ENCODE assay signal across 8 cellular contexts in the genomic region with DNA sequence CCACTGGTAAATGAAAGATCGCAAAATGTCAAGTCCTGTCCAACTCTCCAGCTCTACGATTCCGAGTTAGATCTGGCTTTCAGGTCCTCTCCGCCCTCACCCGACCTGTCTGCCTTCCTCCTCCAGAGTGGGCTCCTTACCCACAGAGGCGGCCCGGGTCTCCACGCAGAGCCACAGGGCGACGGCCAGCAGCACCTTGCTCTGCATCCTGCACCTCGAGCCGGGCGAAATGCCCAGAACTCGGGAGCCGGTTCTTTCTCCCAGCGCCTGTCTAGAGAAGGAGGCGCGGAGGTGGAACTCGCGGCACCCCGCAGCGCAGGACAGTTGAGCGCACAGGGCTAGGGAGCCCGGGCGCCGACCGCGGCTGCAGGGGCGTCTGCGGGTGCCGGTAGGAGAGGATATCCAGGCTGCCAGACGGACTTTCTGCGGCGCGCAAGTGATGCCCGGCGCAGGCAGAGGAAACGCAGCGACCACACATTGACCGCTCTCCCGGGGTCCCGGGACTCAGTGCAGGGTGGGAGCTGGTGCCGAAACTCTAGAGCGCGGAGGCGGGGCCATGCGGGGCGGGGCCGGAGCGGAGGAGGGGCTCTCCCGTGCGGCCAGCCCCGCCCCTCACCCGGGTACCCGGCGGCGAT. TPM values are rescaled to one million over a fixed set of nuclear protein-coding genes. Genes with fewer than 3 reads are reported as not detected.
A peak's percentile ranks its signal among the peaks of the same experiment; 100 is the strongest.
DNase-seq lines count a peak whose midpoint lies in the region; ATAC-seq and TF ChIP-seq lines count a peak whose summit lies in the region.

TSS of gene KDR (minus strand) at position 509 of the 635 bp plus-strand sequence. CDS start at position 207, 302 bp downstream.

- TF ChIP-seq POLR2A in right lobe of liver (IDR thresholded peaks at IDR 0.05) (peak; percentile 50), tibial nerve (IDR thresholded peaks at IDR 0.05) (peak in 1 of 2 donors; percentile 35)

- H3K27me3 ChIP-seq in right lobe of liver: no peaks in the 10 kb centered on the region
- peaks cover 0 to 11% of the 10 kb centered on the region in 2 donors for H3K27me3 ChIP-seq in tibial nerve

- H3K27ac ChIP-seq in right lobe of liver: peak within 1 kb of the TSS; percentile 31 to 40 (median 38)
- peak within 1 kb of the TSS in 2 of 4 donors; percentile 28 to 74 for H3K27ac ChIP-seq in tibial nerve

- intact Hi-C loops in activated CD4-positive, alpha-beta T cell treated with anti-CD3 and anti-CD28 coated beads, Interleukin-2, amount 10 ng/mL, durations not matched to agents 24 days and 14 days (cut with micrococcal nuclease): no loop called here
- intact Hi-C loops in right lobe of liver (cut with DNase I): no loop called here

- H3K36me3 ChIP-seq in right lobe of liver (no peaks in the 10 kb centered on the region), tibial nerve (no peaks in the 10 kb centered on the region)

- WGBS in right lobe of liver (ENCODE audit: insufficient coverage, low coverage, low lambda C conversion rate, missing lambda C conversion rate): 0% methylated on average over 10 of the region's 57 CpGs
- WGBS in tibial nerve, 2 donors: 2% methylated on average over 50 to 51 of the region's 57 CpGs

- H3K4me1 ChIP-seq in right lobe of liver (no peaks in the 10 kb centered on the region), tibial nerve (peaks cover 0 to 18% (median 0%) of the 10 kb centered on the region in 4 donors)

- H3K4me3 Mint-ChIP-seq in activated CD4-positive, alpha-beta T cell treated with anti-CD3 and anti-CD28 coated beads, Interleukin-2, amount 10 ng/mL, durations not matched to agents 24 days and 14 days: peak within 1 kb of the TSS; percentile 40

- H3K36me3 Mint-ChIP-seq in activated CD4-positive, alpha-beta T cell treated with anti-CD3 and anti-CD28 coated beads, Interleukin-2, amount 10 ng/mL, durations not matched to agents 24 days and 14 days (ENCODE audit: low read depth): no peaks in the 10 kb centered on the region

- H3K4me1 Mint-ChIP-seq in activated CD4-positive, alpha-beta T cell treated with anti-CD3 and anti-CD28 coated beads, Interleukin-2, amount 10 ng/mL, durations not matched to agents 24 days and 14 days: no peaks in the 10 kb centered on the region

- TF ChIP-seq EP300 in tibial nerve (IDR thresholded peaks at IDR 0.05): peak in 1 of 2 donors; percentile 59

- H3K27me3 Mint-ChIP-seq in activated CD4-positive, alpha-beta T cell treated with anti-CD3 and anti-CD28 coated beads, Interleukin-2, amount 10 ng/mL, durations not matched to agents 24 days and 14 days: peaks cover 40% of the 10 kb centered on the region

- no peak within 1 kb of the TSS for H3K27ac Mint-ChIP-seq in activated CD4-positive, alpha-beta T cell treated with anti-CD3 and anti-CD28 coated beads, Interleukin-2, amount 10 ng/mL, durations not matched to agents 24 days and 14 days

- no peak for DNase-seq in activated CD4-positive, alpha-beta T cell treated with anti-CD3 and anti-CD28 coated beads, Interleukin-2, amount 10 ng/mL, durations not matched to agents 24 days and 14 days
- DNase-seq in activated CD4-positive, alpha-beta T cell treated with anti-CD3 and anti-CD28 coated beads for 1 hour: no peak
- DNase-seq in choroid plexus epithelial cell (ENCODE audit: low read depth) (peak; percentile 62), right lobe of liver (peak; percentile 52 to 65 (median 61)), tibial nerve (ENCODE audit: low spot score in 2 of 2) (no peak), GM13976 (ENCODE audit: low spot score) (no peak), GOT3 (lab: John Stamatoyannopoulos, UW) (no peak)

- H3K4me3 ChIP-seq in choroid plexus epithelial cell (ENCODE audit: low read depth, low read length) (peak within 1 kb of the TSS; percentile 76), right lobe of liver (peak within 1 kb of the TSS; percentile 36 to 40 (median 37)), tibial nerve (peak within 1 kb of the TSS; percentile 25 to 69 (median 38))

- in situ Hi-C loops in GM13976 (cut with MboI; ENCODE audit: low sequenced_read_pairs, unreplicated experiment): no loop called here

- H3K9me3 ChIP-seq in right lobe of liver: no peaks in the 10 kb centered on the region
- H3K9me3 ChIP-seq in tibial nerve: no peaks in the 10 kb centered on the region

- peak; percentile 85 to 95 (median 93) for ATAC-seq in right lobe of liver
- ATAC-seq in GM21528 (IDR thresholded peaks at IDR 0.05; ENCODE audit: low FRiP score, unreplicated experiment): no peak

- H3K9me3 Mint-ChIP-seq in activated CD4-positive, alpha-beta T cell treated with anti-CD3 and anti-CD28 coated beads, Interleukin-2, amount 10 ng/mL, durations not matched to agents 24 days and 14 days: peaks cover 3% of the 10 kb centered on the region

- TF ChIP-seq CTCF in choroid plexus epithelial cell (conservative IDR thresholded peaks at IDR 0.05; ENCODE audit: low read depth, low read length) (no peak), right lobe of liver (IDR thresholded peaks at IDR 0.05) (no peak), tibial nerve (IDR thresholded peaks at IDR 0.05) (no peak), GM13976 (IDR thresholded peaks at IDR 0.05; ENCODE audit: borderline replicate concordance, control extremely low read depth, extremely low read depth, insufficient read depth, missing control alignments) (no peak)

RNA-seq across cellular contexts. Expression of gene KDR, which starts in this region (rescaled TPM):
- total RNA-seq in activated CD4-positive, alpha-beta T cell treated with anti-CD3 and anti-CD28 coated beads, Interleukin-2, amount 10 ng/mL, durations not matched to agents 24 days and 14 days: not detected in 2 replicates
- total RNA-seq in right lobe of liver: 10 to 100 TPM in 4 of 6 experiments, 1 to 10 TPM in 2; 7.9 to 22.4 (median 11.7) TPM
- total RNA-seq in tibial nerve: 10 to 100 TPM; 28.8 to 85.7 (median 74.6) TPM

Comparison
In these comparisons a context has a peak if more than half of its experiments do, and no peak if none do; other contexts are left out.
1. DNase-seq: peak in choroid plexus epithelial cell (single experiment) and right lobe of liver (3 of 3); none in activated CD4-positive, alpha-beta T cell treated with anti-CD3 and anti-CD28 coated beads, Interleukin-2, amount 10 ng/mL, durations not matched to agents 24 days and 14 days (single experiment), activated CD4-positive, alpha-beta T cell treated with anti-CD3 and anti-CD28 coated beads for 1 hour (single experiment), tibial nerve (0 of 2), GM13976 (single experiment) and GOT3 (single experiment).
2. Peak in every context shown above with its lines, with median percentiles within 50 percentile points of each other: H3K4me3 ChIP-seq.